ENCODE assay signal across 33 cellular contexts in genomic region chr2:138249207-138249606, GRCh38.
"Had no signal": no experiment of that assay in that cellular context is flagged by ENCODE, and none has a peak within 500 bp of the region (broad histone marks: within the 10 kb centered on the region; RNA-seq: fewer than 3 reads in every experiment).

No MANE protein-coding gene starts in this region.

- H3K27me3 ChIP-seq: adrenal gland, body of pancreas, brain microvascular endothelial cell, cardiac muscle cell had no signal

- H3K27ac ChIP-seq: adrenal gland, body of pancreas, brain microvascular endothelial cell, cardiac muscle cell, VCaP had no signal

- ATAC-seq: activated CD8-positive, alpha-beta T cell treated with anti-CD3 and anti-CD28 coated beads for 36 hours; activated naive CD4-positive, alpha-beta T cell treated with anti-CD3 and anti-CD28 coated beads, Interleukin-2, amount 50 U/mL, for 72 hours; activated T-cell treated with anti-CD3 and anti-CD28 coated beads, Interleukin-2, amount 50 U/mL, for 4 hours; activated T-cell treated with anti-CD3 and anti-CD28 coated beads, Interleukin-2, amount 50 U/mL, for 72 hours; activated T-helper 17 cell treated with anti-CD3 and anti-CD28 coated beads, Interleukin-2, amount 50 U/mL, for 72 hours; body of pancreas had no signal

- H3K9me3 ChIP-seq: adrenal gland, body of pancreas had no signal

- H3K4me1 ChIP-seq: adrenal gland had no signal

- H3K4me3 ChIP-seq: adrenal gland, body of pancreas, cardiac muscle cell had no signal

- H3K36me3 ChIP-seq: adrenal gland, brain microvascular endothelial cell, cardiac muscle cell had no signal

- DNase-seq: activated B cell treated with CpG ODN at 0.5 μM for 24 hours; activated CD4-positive, alpha-beta memory T cell treated with anti-CD3 and anti-CD28 coated beads for 36 hours; activated CD4-positive, alpha-beta T cell treated with anti-CD3 and anti-CD28 coated beads for 4 hours; activated CD4-positive, alpha-beta T cell treated with anti-CD3 and anti-CD28 coated beads, Interleukin-2, amount 10 ng/mL, durations not matched to agents 24 days and 14 days; activated CD4-positive, alpha-beta T cell treated with anti-CD3 and anti-CD28 coated beads, Interleukin-2, amount 50 U/mL, for 1 hour; activated CD4-positive, alpha-beta T cell treated with anti-CD3 and anti-CD28 coated beads, Interleukin-2, amount 50 U/mL, for 4 hours; activated CD4-positive, CD25-positive, alpha-beta regulatory T cell treated with anti-CD3 and anti-CD28 coated beads, Interleukin-2, amount 50 U/mL, for 72 hours; activated CD8-positive, alpha-beta memory T cell treated with anti-CD3 and anti-CD28 coated beads, Interleukin-2, amount 50 U/mL, for 4 hours; activated CD8-positive, alpha-beta T cell treated with anti-CD3 and anti-CD28 coated beads for 36 hours; activated effector memory CD4-positive, alpha-beta T cell treated with anti-CD3 and anti-CD28 coated beads, Interleukin-2, amount 50 U/mL, for 16 hours; activated gamma-delta T cell treated with Interleukin-2 at 50 U/mL for 16 hours; activated naive CD4-positive, alpha-beta T cell; activated naive CD4-positive, alpha-beta T cell treated with anti-CD3 and anti-CD28 coated beads for 36 hours; activated naive CD4-positive, alpha-beta T cell treated with anti-CD3 and anti-CD28 coated beads, Interleukin-2, amount 50 U/mL, for 16 hours; activated naive CD8-positive, alpha-beta T cell treated with anti-CD3 and anti-CD28 coated beads for 36 hours; activated T-cell treated with anti-CD3 and anti-CD28 coated beads for 4 hours; activated T-cell treated with anti-CD3 and anti-CD28 coated beads, Interleukin-2, amount 50 U/mL, for 1 hour; activated T-cell treated with anti-CD3 and anti-CD28 coated beads, Interleukin-2, amount 50 U/mL, for 4 hours; activated T-cell treated with anti-CD3 and anti-CD28 coated beads, Interleukin-2, amount 50 U/mL, for 72 hours; adrenal gland; amniotic stem cell; aorta; body of pancreas; brain microvascular endothelial cell; caudate nucleus; cerebellar nuclear complex; T-helper 1 cell; T-helper 2 cell; T-helper 9 cell had no signal
